1 cellular context compared by ENCODE assay signal in the genomic region with DNA sequence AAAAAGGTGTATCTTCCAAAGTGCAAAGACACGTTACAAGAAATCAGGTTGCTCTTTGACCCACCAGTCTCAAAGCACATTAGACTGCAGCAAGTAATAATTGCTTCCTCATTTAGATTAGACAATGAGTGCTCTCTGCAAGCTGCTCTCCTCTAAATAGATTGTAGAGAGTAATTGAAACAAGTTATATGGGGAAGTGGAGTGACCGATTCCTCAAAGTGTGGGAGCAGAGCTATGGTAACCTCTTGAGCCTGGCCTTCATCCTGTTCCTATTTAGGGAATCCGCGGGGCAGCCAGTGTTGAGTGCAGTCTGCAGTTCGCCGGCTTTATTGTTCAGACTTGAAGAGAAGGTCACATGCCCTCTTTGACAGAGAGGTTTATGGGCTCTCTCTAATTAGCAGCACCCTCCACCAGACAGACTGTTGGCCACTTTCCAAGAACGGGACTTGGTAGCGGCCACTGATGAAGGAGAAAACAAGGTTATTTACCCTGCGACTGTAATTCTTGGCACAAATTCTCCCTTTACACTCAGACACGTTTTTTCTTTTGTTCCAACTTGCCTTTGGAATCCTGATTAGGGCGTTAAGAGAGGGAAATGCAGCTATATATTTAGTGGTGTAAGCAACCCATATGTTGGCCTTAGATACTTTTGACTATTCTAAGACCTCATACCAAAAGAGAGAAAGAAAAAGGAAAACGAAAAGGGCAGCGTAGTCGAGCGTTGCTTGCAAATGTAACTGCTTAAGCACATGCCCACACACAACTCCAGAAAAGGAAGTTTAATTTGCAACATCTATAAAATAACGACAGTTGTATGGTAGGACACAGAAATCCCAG.
TF ChIP-seq lines count a peak whose summit lies in the region.

No MANE protein-coding gene starts in this region.

TF ChIP-seq in HEK293, 187 proteins besides CTCF, POLR2A, EP300 and RAD21 (continued from another document and continues in another):
- peak; percentile 88 for TF ChIP-seq BCL11A (tag by site-specific recombination; IDR thresholded peaks at IDR 0.05; ENCODE audit: low read depth)
- TF ChIP-seq, protein P1, sequence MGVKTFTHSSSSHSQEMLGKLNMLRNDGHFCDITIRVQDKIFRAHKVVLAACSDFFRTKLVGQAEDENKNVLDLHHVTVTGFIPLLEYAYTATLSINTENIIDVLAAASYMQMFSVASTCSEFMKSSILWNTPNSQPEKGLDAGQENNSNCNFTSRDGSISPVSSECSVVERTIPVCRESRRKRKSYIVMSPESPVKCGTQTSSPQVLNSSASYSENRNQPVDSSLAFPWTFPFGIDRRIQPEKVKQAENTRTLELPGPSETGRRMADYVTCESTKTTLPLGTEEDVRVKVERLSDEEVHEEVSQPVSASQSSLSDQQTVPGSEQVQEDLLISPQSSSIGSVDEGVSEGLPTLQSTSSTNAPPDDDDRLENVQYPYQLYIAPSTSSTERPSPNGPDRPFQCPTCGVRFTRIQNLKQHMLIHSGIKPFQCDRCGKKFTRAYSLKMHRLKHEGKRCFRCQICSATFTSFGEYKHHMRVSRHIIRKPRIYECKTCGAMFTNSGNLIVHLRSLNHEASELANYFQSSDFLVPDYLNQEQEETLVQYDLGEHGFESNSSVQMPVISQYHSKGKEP (tag by site-specific recombination; IDR thresholded peaks at IDR 0.05), result peak; percentile 44; the same call in 1 of the 2 replicates
- TF ChIP-seq, protein P2, sequence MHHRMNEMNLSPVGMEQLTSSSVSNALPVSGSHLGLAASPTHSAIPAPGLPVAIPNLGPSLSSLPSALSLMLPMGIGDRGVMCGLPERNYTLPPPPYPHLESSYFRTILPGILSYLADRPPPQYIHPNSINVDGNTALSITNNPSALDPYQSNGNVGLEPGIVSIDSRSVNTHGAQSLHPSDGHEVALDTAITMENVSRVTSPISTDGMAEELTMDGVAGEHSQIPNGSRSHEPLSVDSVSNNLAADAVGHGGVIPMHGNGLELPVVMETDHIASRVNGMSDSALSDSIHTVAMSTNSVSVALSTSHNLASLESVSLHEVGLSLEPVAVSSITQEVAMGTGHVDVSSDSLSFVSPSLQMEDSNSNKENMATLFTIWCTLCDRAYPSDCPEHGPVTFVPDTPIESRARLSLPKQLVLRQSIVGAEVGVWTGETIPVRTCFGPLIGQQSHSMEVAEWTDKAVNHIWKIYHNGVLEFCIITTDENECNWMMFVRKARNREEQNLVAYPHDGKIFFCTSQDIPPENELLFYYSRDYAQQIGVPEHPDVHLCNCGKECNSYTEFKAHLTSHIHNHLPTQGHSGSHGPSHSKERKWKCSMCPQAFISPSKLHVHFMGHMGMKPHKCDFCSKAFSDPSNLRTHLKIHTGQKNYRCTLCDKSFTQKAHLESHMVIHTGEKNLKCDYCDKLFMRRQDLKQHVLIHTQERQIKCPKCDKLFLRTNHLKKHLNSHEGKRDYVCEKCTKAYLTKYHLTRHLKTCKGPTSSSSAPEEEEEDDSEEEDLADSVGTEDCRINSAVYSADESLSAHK (tag by site-specific recombination; IDR thresholded peaks at IDR 0.05), result peak; percentile 63
- no peak for TF ChIP-seq ZNF48 (tag by site-specific recombination; IDR thresholded peaks at IDR 0.05)
- TF ChIP-seq MZF1 (tag by site-specific recombination; IDR thresholded peaks at IDR 0.05; ENCODE audit: borderline replicate concordance), result peak; percentile 58; the same call in 1 of the 2 replicates
- 0 out of 2 replicates have a peak, but pooled peaks have one; percentile 9 for TF ChIP-seq ZBTB20 (tag by site-specific recombination; IDR thresholded peaks at IDR 0.05)
- TF ChIP-seq ZNF596 (tag by site-specific recombination; IDR thresholded peaks at IDR 0.05), result peak; percentile 97
- peak; percentile 95 for TF ChIP-seq ZNF660 (tag by site-specific recombination; IDR thresholded peaks at IDR 0.05)
- TF ChIP-seq BCL11B (tag by site-specific recombination; IDR thresholded peaks at IDR 0.05; ENCODE audit: low read depth), result no peak
- peak; percentile 86 for TF ChIP-seq ZNF843 (tag by site-specific recombination; IDR thresholded peaks at IDR 0.05)
- TF ChIP-seq IKZF3 (tag by site-specific recombination; IDR thresholded peaks at IDR 0.05), result peak; percentile 83; the same call in 1 of the 2 replicates
- no peak for TF ChIP-seq ZNF175 (tag by site-specific recombination; IDR thresholded peaks at IDR 0.05)
- no peak for TF ChIP-seq ZNF521 (tag by site-specific recombination; IDR thresholded peaks at IDR 0.05)
- no peak for TF ChIP-seq ZNF544 (tag by site-specific recombination; IDR thresholded peaks at IDR 0.05)
- peak; percentile 7; the same call in 1 of the 2 replicates for TF ChIP-seq ZNF664 (tag by site-specific recombination; IDR thresholded peaks at IDR 0.05)
- TF ChIP-seq, protein P3, sequence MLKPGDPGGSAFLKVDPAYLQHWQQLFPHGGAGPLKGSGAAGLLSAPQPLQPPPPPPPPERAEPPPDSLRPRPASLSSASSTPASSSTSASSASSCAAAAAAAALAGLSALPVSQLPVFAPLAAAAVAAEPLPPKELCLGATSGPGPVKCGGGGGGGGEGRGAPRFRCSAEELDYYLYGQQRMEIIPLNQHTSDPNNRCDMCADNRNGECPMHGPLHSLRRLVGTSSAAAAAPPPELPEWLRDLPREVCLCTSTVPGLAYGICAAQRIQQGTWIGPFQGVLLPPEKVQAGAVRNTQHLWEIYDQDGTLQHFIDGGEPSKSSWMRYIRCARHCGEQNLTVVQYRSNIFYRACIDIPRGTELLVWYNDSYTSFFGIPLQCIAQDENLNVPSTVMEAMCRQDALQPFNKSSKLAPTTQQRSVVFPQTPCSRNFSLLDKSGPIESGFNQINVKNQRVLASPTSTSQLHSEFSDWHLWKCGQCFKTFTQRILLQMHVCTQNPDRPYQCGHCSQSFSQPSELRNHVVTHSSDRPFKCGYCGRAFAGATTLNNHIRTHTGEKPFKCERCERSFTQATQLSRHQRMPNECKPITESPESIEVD (tag by site-specific recombination; IDR thresholded peaks at IDR 0.05), result peak; percentile 91
- TF ChIP-seq, protein P4, sequence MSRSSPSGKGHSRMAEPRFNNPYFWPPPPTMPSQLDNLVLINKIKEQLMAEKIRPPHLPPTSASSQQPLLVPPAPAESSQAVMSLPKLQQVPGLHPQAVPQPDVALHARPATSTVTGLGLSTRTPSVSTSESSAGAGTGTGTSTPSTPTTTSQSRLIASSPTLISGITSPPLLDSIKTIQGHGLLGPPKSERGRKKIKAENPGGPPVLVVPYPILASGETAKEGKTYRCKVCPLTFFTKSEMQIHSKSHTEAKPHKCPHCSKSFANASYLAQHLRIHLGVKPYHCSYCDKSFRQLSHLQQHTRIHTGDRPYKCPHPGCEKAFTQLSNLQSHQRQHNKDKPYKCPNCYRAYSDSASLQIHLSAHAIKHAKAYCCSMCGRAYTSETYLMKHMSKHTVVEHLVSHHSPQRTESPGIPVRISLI (tag by site-specific recombination; IDR thresholded peaks at IDR 0.05), result peak; percentile 86
- peak; percentile 64; the same call in 1 of the 2 replicates for TF ChIP-seq HOXD13 (CRISPR knock-in tag; IDR thresholded peaks at IDR 0.05; ENCODE audit: borderline replicate concordance)
- TF ChIP-seq, protein P5, sequence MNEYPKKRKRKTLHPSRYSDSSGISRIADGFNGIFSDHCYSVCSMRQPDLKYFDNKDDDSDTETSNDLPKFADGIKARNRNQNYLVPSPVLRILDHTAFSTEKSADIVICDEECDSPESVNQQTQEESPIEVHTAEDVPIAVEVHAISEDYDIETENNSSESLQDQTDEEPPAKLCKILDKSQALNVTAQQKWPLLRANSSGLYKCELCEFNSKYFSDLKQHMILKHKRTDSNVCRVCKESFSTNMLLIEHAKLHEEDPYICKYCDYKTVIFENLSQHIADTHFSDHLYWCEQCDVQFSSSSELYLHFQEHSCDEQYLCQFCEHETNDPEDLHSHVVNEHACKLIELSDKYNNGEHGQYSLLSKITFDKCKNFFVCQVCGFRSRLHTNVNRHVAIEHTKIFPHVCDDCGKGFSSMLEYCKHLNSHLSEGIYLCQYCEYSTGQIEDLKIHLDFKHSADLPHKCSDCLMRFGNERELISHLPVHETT (tag by site-specific recombination; IDR thresholded peaks at IDR 0.05), result peak; percentile 74; the same call in 1 of the 2 replicates
- TF ChIP-seq, protein P6, sequence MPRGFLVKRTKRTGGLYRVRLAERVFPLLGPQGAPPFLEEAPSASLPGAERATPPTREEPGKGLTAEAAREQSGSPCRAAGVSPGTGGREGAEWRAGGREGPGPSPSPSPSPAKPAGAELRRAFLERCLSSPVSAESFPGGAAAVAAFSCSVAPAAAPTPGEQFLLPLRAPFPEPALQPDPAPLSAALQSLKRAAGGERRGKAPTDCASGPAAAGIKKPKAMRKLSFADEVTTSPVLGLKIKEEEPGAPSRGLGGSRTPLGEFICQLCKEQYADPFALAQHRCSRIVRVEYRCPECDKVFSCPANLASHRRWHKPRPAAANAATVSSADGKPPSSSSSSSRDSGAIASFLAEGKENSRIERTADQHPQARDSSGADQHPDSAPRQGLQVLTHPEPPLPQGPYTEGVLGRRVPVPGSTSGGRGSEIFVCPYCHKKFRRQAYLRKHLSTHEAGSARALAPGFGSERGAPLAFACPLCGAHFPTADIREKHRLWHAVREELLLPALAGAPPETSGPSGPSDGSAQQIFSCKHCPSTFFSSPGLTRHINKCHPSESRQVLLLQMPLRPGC (tag by site-specific recombination; IDR thresholded peaks at IDR 0.05), result peak; percentile 63
- TF ChIP-seq TCF7L2 (IDR thresholded peaks at IDR 0.05; ENCODE audit: borderline replicate concordance, low read depth, low read length), result peak; percentile 79
- peak; percentile 14; the same call in 1 of the 2 replicates for TF ChIP-seq KLF8 (tag by site-specific recombination; IDR thresholded peaks at IDR 0.05)
- no peak for TF ChIP-seq ZBTB7A (tag by site-specific recombination; IDR thresholded peaks at IDR 0.05; ENCODE audit: low read depth)
- TF ChIP-seq, protein P7, sequence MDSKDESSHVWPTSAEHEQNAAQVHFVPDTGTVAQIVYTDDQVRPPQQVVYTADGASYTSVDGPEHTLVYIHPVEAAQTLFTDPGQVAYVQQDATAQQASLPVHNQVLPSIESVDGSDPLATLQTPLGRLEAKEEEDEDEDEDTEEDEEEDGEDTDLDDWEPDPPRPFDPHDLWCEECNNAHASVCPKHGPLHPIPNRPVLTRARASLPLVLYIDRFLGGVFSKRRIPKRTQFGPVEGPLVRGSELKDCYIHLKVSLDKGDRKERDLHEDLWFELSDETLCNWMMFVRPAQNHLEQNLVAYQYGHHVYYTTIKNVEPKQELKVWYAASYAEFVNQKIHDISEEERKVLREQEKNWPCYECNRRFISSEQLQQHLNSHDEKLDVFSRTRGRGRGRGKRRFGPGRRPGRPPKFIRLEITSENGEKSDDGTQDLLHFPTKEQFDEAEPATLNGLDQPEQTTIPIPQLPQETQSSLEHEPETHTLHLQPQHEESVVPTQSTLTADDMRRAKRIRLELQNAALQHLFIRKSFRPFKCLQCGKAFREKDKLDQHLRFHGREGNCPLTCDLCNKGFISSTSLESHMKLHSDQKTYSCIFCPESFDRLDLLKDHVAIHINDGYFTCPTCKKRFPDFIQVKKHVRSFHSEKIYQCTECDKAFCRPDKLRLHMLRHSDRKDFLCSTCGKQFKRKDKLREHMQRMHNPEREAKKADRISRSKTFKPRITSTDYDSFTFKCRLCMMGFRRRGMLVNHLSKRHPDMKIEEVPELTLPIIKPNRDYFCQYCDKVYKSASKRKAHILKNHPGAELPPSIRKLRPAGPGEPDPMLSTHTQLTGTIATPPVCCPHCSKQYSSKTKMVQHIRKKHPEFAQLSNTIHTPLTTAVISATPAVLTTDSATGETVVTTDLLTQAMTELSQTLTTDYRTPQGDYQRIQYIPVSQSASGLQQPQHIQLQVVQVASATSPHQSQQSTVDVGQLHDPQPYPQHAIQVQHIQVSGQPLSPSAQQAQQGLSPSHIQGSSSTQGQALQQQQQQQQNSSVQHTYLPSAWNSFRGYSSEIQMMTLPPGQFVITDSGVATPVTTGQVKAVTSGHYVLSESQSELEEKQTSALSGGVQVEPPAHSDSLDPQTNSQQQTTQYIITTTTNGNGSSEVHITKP (tag by site-specific recombination; IDR thresholded peaks at IDR 0.05), result peak; percentile 95
- TF ChIP-seq, protein P8, sequence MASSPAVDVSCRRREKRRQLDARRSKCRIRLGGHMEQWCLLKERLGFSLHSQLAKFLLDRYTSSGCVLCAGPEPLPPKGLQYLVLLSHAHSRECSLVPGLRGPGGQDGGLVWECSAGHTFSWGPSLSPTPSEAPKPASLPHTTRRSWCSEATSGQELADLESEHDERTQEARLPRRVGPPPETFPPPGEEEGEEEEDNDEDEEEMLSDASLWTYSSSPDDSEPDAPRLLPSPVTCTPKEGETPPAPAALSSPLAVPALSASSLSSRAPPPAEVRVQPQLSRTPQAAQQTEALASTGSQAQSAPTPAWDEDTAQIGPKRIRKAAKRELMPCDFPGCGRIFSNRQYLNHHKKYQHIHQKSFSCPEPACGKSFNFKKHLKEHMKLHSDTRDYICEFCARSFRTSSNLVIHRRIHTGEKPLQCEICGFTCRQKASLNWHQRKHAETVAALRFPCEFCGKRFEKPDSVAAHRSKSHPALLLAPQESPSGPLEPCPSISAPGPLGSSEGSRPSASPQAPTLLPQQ (tag by site-specific recombination; IDR thresholded peaks at IDR 0.05), result no peak
- no peak for TF ChIP-seq ZNF202 (tag by site-specific recombination; IDR thresholded peaks at IDR 0.05; ENCODE audit: borderline replicate concordance)
- TF ChIP-seq, protein P9, sequence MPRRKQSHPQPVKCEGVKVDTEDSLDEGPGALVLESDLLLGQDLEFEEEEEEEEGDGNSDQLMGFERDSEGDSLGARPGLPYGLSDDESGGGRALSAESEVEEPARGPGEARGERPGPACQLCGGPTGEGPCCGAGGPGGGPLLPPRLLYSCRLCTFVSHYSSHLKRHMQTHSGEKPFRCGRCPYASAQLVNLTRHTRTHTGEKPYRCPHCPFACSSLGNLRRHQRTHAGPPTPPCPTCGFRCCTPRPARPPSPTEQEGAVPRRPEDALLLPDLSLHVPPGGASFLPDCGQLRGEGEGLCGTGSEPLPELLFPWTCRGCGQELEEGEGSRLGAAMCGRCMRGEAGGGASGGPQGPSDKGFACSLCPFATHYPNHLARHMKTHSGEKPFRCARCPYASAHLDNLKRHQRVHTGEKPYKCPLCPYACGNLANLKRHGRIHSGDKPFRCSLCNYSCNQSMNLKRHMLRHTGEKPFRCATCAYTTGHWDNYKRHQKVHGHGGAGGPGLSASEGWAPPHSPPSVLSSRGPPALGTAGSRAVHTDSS (tag by site-specific recombination; IDR thresholded peaks at IDR 0.05), result 0 out of 2 replicates have a peak, but pooled peaks have one; percentile 50
- TF ChIP-seq ZBTB1 (tag by site-specific recombination; IDR thresholded peaks at IDR 0.05), result no peak
- TF ChIP-seq, protein P10, sequence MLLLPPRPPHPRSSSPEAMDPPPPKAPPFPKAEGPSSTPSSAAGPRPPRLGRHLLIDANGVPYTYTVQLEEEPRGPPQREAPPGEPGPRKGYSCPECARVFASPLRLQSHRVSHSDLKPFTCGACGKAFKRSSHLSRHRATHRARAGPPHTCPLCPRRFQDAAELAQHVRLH (tag by site-specific recombination; IDR thresholded peaks at IDR 0.05), result peak; percentile 61; the same call in 1 of the 2 replicates
- TF ChIP-seq, protein P11, sequence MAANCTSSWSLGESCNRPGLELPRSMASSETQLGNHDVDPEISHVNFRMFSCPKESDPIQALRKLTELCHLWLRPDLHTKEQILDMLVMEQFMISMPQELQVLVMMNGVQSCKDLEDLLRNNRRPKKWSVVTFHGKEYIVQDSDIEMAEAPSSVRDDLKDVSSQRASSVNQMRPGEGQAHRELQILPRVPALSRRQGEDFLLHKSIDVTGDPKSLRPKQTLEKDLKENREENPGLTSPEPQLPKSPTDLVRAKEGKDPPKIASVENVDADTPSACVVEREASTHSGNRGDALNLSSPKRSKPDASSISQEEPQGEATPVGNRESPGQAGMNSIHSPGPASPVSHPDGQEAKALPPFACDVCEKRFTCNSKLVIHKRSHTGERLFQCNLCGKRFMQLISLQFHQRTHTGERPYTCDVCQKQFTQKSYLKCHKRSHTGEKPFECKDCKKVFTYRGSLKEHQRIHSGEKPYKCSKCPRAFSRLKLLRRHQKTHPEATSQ (tag by site-specific recombination; IDR thresholded peaks at IDR 0.05), result peak; percentile 45; the same call in 1 of the 2 replicates
- TF ChIP-seq ZNF335 (tag by site-specific recombination; conservative IDR thresholded peaks at IDR 0.05), result peak; percentile 7; the same call in 1 of the 2 replicates
- TF ChIP-seq ZNF548 (tag by site-specific recombination; IDR thresholded peaks at IDR 0.05), result no peak
- TF ChIP-seq ZNF2 (tag by site-specific recombination; IDR thresholded peaks at IDR 0.05), result no peak
